Comparison of ENCODE assay signal across 8 cellular contexts in genomic region chr1:114670083-114671010, GRCh38. TPM values are rescaled to one million over a fixed set of nuclear protein-coding genes. Genes with fewer than 3 reads are reported as not detected.
DNase-seq lines count a peak whose midpoint lies in the region; ATAC-seq and TF ChIP-seq lines count a peak whose summit lies in the region.

No MANE protein-coding gene starts in this region.

- ATAC-seq in GM18870 (IDR thresholded peaks at IDR 0.05; ENCODE audit: unreplicated experiment): peak; percentile 92
- ATAC-seq in HG03108 (IDR thresholded peaks at IDR 0.05; ENCODE audit: unreplicated experiment): peak; percentile 98

- peak overlapping the region; percentile 57 to 82 for H3K27ac ChIP-seq in liver (ENCODE audit: low read depth in 1 of 2, low read length in 2 of 2)

- H3K9me3 ChIP-seq in liver (ENCODE audit: control insufficient read depth in 4 of 4, low read length in 3 of 4): no peaks in the 10 kb centered on the region

- peak overlapping the region; percentile 34 to 79 (median 64) for H3K4me3 ChIP-seq in liver (ENCODE audit: low read depth in 1 of 3, low read length in 3 of 3)

- H3K9ac ChIP-seq in liver (ENCODE audit: low read depth in 1 of 2, low read length in 2 of 2): no peak overlapping the region

- H3K4me1 ChIP-seq in liver (ENCODE audit: control insufficient read depth in 4 of 4, insufficient read depth in 4 of 4, low read length in 3 of 4): peaks cover 1 to 11% (median 9%) of the 10 kb centered on the region in 4 donors

- no peaks in the 10 kb centered on the region for H3K27me3 ChIP-seq in liver (ENCODE audit: control insufficient read depth in 4 of 4, insufficient read depth in 4 of 4, low read length in 3 of 4)

- peak; percentile 97 for DNase-seq in AG08395 (ENCODE audit: low spot score)
- peak; percentile 65 for DNase-seq in NCI-H510A treated with DMSO at 0.1 percent for 48 hours (lab: John Stamatoyannopoulos, UW)
- peak; percentile 72 to 79 for DNase-seq in activated CD4-positive, alpha-beta T cell treated with anti-CD3 and anti-CD28 coated beads, Interleukin-2, amount 50 U/mL, for 24 hours (ENCODE audit: low read depth in 1 of 2, low spot score in 1 of 2)
- peak; percentile 90 for DNase-seq in dermis blood vessel endothelial cell
- DNase-seq in stimulated activated CD4-positive, alpha-beta T cell treated with anti-CD3 and anti-CD28 coated beads, Interleukin-2, amount 100 ng/mL, for 4 hours (ENCODE audit: low read depth): peak; percentile 76

- H3K36me3 ChIP-seq in liver (ENCODE audit: control insufficient read depth in 4 of 4, insufficient read depth in 3 of 4, low read depth in 1 of 4, low read length in 3 of 4): no peaks in the 10 kb centered on the region

- 3% methylated on average over 45 of the region's 45 CpGs for whole genome bisulfite sequencing in liver

- TF ChIP-seq RAD21 in liver (IDR thresholded peaks at IDR 0.05): peak in 1 of 2 donors; percentile 49

- no peak for TF ChIP-seq CTCF in liver (IDR thresholded peaks at IDR 0.05; ENCODE audit: low read depth, low read length, missing input control)

TF ChIP-seq in liver, 16 proteins besides CTCF, POLR2A, EP300 and RAD21:
- TF ChIP-seq NR2F2 (IDR thresholded peaks at IDR 0.05) (peak; percentile 30), JUND (IDR thresholded peaks at IDR 0.05) (no peak), RXRA (IDR thresholded peaks at IDR 0.05) (peak; percentile 26 to 59), YY1 (IDR thresholded peaks at IDR 0.05) (peak; percentile 66), GABPA (IDR thresholded peaks at IDR 0.05 in 1 of 2, conservative IDR thresholded peaks at IDR 0.05 in 1 of 2) (no peak), TAF1 (conservative IDR thresholded peaks at IDR 0.05) (peak; percentile 81), EGR1 (IDR thresholded peaks at IDR 0.05; ENCODE audit: low read depth in 2 of 2) (peak in 1 of 2 donors; percentile 8), SP1 (IDR thresholded peaks at IDR 0.05) (peak; percentile 69), HNF4G (IDR thresholded peaks at IDR 0.05) (no peak), HNF4A (conservative IDR thresholded peaks at IDR 0.05) (peak in 1 of 2 donors; percentile 44)
- TF ChIP-seq, protein P1, sequence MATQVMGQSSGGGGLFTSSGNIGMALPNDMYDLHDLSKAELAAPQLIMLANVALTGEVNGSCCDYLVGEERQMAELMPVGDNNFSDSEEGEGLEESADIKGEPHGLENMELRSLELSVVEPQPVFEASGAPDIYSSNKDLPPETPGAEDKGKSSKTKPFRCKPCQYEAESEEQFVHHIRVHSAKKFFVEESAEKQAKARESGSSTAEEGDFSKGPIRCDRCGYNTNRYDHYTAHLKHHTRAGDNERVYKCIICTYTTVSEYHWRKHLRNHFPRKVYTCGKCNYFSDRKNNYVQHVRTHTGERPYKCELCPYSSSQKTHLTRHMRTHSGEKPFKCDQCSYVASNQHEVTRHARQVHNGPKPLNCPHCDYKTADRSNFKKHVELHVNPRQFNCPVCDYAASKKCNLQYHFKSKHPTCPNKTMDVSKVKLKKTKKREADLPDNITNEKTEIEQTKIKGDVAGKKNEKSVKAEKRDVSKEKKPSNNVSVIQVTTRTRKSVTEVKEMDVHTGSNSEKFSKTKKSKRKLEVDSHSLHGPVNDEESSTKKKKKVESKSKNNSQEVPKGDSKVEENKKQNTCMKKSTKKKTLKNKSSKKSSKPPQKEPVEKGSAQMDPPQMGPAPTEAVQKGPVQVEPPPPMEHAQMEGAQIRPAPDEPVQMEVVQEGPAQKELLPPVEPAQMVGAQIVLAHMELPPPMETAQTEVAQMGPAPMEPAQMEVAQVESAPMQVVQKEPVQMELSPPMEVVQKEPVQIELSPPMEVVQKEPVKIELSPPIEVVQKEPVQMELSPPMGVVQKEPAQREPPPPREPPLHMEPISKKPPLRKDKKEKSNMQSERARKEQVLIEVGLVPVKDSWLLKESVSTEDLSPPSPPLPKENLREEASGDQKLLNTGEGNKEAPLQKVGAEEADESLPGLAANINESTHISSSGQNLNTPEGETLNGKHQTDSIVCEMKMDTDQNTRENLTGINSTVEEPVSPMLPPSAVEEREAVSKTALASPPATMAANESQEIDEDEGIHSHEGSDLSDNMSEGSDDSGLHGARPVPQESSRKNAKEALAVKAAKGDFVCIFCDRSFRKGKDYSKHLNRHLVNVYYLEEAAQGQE (IDR thresholded peaks at IDR 0.05): peak; percentile 40
- TF ChIP-seq, protein P2, sequence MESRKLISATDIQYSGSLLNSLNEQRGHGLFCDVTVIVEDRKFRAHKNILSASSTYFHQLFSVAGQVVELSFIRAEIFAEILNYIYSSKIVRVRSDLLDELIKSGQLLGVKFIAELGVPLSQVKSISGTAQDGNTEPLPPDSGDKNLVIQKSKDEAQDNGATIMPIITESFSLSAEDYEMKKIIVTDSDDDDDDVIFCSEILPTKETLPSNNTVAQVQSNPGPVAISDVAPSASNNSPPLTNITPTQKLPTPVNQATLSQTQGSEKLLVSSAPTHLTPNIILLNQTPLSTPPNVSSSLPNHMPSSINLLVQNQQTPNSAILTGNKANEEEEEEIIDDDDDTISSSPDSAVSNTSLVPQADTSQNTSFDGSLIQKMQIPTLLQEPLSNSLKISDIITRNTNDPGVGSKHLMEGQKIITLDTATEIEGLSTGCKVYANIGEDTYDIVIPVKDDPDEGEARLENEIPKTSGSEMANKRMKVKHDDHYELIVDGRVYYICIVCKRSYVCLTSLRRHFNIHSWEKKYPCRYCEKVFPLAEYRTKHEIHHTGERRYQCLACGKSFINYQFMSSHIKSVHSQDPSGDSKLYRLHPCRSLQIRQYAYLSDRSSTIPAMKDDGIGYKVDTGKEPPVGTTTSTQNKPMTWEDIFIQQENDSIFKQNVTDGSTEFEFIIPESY (IDR thresholded peaks at IDR 0.05): peak; percentile 71

RNA-seq across cellular contexts. Expression of gene DENND2C, which starts 0.5 kb away (rescaled TPM):
- 2.9 and 4.0 TPM in 2 replicates for total RNA-seq in dermis blood vessel endothelial cell
- 1 to 10 TPM; 1.3 to 5.6 TPM for total RNA-seq in liver
- 1 to 10 TPM; 1.9 to 4.9 TPM for polyA plus RNA-seq in liver

RNA-seq across cellular contexts. Expression of gene AMPD1, which starts 25.0 kb away (rescaled TPM):
- not detected in 2 replicates for total RNA-seq in dermis blood vessel endothelial cell
- not detected for total RNA-seq in liver
- under 1 TPM in 1 of 2 donors, not detected in 1; 0.03 TPM for polyA plus RNA-seq in liver

RNA-seq across cellular contexts. Expression of gene NRAS, which starts 46.2 kb away (rescaled TPM):
- total RNA-seq in dermis blood vessel endothelial cell (77.9 and 96.6 TPM in 2 replicates), liver (10 to 100 TPM; 17.7 to 36.0 TPM)
- 1 to 10 TPM; 6.7 to 9.1 TPM for polyA plus RNA-seq in liver

Comparison
In these comparisons a context has a peak if more than half of its experiments do, and no peak if none do; other contexts are left out.
1. Peak in every context shown above with its lines: DNase-seq, ATAC-seq, H3K4me3 ChIP-seq and H3K27ac ChIP-seq.